In the genomic region with DNA sequence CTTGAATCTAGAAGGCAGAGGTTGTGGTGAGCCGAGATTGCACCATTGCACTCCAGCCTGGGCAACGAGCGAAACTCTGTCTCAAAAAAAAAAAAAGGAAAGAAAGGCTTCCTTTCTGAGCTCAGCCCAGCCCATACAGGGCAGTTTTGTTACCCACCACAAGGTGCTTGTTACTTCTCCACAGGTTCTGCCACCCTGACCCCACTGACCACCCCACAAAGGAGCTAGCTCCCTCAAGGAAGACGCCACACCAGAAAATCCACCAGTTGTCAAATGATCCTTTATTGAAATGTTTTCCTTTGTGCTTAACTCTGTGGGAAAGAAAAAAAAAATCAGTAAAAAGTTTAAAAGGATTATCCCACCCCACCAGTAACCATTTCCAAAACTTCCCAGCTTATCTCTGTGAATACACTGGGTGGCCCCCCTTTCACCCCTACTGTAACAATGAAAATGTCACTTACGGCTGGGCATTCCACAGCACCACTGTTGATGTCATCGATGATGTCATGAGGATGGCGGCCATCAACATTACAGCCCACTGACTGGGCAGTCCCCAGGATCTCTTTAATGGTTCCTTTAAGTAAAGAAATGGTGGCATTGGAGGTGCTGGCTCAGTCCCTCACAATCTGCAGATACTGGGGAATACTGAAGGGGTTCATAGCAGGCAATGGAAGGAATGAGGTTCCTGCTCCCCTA, we compare ENCODE assay signal across 1 cellular context.
TF ChIP-seq lines count a peak whose summit lies in the region.

No MANE protein-coding gene starts in this region.

TF ChIP-seq in PFSK-1, 5 proteins besides CTCF, POLR2A, EP300 and RAD21:
- TF ChIP-seq SIN3A (IDR thresholded peaks at IDR 0.05; ENCODE audit: borderline replicate concordance, insufficient read depth, low read length) (no peak), POLR2AphosphoS5 (IDR thresholded peaks at IDR 0.05; ENCODE audit: low read depth, low read length) (peak; percentile 49; the same call in 1 of the 2 replicates), FOXP2 (optimal IDR thresholded peaks at IDR 0.05; ENCODE audit: borderline replicate concordance, extremely low read depth, extremely low read length, insufficient read depth) (no peak), TAF1 (IDR thresholded peaks at IDR 0.05; ENCODE audit: borderline replicate concordance, insufficient read depth, low read length) (no peak)
- TF ChIP-seq, protein P1, sequence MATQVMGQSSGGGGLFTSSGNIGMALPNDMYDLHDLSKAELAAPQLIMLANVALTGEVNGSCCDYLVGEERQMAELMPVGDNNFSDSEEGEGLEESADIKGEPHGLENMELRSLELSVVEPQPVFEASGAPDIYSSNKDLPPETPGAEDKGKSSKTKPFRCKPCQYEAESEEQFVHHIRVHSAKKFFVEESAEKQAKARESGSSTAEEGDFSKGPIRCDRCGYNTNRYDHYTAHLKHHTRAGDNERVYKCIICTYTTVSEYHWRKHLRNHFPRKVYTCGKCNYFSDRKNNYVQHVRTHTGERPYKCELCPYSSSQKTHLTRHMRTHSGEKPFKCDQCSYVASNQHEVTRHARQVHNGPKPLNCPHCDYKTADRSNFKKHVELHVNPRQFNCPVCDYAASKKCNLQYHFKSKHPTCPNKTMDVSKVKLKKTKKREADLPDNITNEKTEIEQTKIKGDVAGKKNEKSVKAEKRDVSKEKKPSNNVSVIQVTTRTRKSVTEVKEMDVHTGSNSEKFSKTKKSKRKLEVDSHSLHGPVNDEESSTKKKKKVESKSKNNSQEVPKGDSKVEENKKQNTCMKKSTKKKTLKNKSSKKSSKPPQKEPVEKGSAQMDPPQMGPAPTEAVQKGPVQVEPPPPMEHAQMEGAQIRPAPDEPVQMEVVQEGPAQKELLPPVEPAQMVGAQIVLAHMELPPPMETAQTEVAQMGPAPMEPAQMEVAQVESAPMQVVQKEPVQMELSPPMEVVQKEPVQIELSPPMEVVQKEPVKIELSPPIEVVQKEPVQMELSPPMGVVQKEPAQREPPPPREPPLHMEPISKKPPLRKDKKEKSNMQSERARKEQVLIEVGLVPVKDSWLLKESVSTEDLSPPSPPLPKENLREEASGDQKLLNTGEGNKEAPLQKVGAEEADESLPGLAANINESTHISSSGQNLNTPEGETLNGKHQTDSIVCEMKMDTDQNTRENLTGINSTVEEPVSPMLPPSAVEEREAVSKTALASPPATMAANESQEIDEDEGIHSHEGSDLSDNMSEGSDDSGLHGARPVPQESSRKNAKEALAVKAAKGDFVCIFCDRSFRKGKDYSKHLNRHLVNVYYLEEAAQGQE (IDR thresholded peaks at IDR 0.05; ENCODE audit: insufficient read depth in 1 of 2, low read depth in 2 of 2, low read length in 2 of 2): no peak
TF ChIP-seq in PFSK-1: peak in this region for 1.
